In genomic region chr16:84931107-84931494, GRCh38 we compare ENCODE assay signal across 18 cellular contexts.
"Had no signal": no experiment of that assay in that cellular context is flagged by ENCODE, and none has a peak within 500 bp of the region (broad histone marks: within the 10 kb centered on the region; RNA-seq: fewer than 3 reads in every experiment).

No MANE protein-coding gene starts in this region.

- H3K27ac ChIP-seq: heart left ventricle, SJSA1, stomach, WERI-Rb-1 had no signal

- H3K27me3 ChIP-seq: adrenal gland, breast epithelium, gastrocnemius medialis, heart left ventricle, SJSA1, stomach had no signal

- DNase-seq: activated naive CD4-positive, alpha-beta T cell treated with anti-CD3 and anti-CD28 coated beads for 36 hours; adrenal gland; cerebellar nuclear complex; effector CD4-positive, alpha-beta T cell; gastrocnemius medialis; kidney glomerular epithelial cell; stimulated activated CD4-positive, alpha-beta T cell treated with anti-CD3 and anti-CD28 coated beads, Interleukin-12 subunit alpha, Interleukin-12 subunit beta, amount 100 ng/mL, for 4 hours; stimulated activated CD4-positive, alpha-beta T cell treated with anti-CD3 and anti-CD28 coated beads, Interleukin-1b, Interleukin-23, amount 100 ng/mL, for 48 hours; stomach; T-helper 2 cell; trophoblast cell; WERI-Rb-1 had no signal

- H3K9me3 Mint-ChIP-seq: nephron had no signal

- ATAC-seq: gastrocnemius medialis, heart left ventricle, left ventricle myocardium superior had no signal

- H3K27ac Mint-ChIP-seq: activated naive CD4-positive, alpha-beta T cell treated with anti-CD3 and anti-CD28 coated beads for 36 hours; progenitor cell of endocrine pancreas had no signal

- H3K36me3 ChIP-seq: adrenal gland, breast epithelium, gastrocnemius medialis, heart left ventricle, SJSA1, stomach, WERI-Rb-1 had no signal

- H3K9me3 ChIP-seq: adrenal gland, breast epithelium, gastrocnemius medialis, SJSA1, stomach had no signal

- H3K4me3 ChIP-seq: adrenal gland, breast epithelium, gastrocnemius medialis, heart left ventricle, SJSA1, stomach had no signal

- H3K4me3 Mint-ChIP-seq: activated naive CD4-positive, alpha-beta T cell treated with anti-CD3 and anti-CD28 coated beads for 36 hours; nephron had no signal

- H3K4me1 ChIP-seq: breast epithelium, SJSA1 had no signal
